Comparison of ENCODE assay signal across 1 cellular context in the genomic region with DNA sequence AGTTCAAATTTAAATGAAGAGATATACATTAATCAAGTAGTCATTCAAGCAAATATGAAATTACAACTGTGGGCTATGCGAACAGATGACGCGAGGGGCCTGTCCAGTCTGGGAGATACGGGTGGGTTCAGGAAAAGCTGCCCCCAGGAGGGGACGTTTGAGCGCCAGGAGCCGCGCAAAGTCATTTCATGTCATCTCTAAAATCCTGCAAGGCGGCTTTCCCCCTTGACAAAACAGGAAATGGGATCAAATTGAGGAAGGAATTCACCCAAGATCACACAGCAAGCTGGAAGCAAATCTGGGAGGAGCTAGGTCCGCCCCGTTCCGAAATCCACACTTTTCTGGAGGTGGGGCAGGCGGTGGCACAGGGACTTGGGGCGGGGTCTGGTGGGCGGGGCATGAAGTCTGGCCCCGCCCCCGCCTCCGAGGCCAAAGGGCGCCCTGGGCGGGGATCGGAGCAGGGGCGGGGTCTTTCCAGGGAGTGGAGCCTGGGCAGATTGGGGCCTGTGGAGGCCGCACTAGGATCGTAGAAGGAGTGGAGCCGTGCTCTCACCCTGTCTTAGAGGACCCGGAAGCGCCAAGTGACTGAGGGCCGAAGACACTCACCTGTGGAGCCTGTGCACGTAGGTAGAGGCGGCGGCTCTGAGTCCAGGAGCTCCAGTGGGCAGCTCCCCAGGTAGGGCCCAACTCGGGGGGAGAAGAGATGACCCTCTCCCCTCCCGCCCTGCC.
A peak's percentile ranks its signal among the peaks of the same experiment; 100 is the strongest.
TF ChIP-seq lines count a peak whose summit lies in the region.

A gene with protein sequence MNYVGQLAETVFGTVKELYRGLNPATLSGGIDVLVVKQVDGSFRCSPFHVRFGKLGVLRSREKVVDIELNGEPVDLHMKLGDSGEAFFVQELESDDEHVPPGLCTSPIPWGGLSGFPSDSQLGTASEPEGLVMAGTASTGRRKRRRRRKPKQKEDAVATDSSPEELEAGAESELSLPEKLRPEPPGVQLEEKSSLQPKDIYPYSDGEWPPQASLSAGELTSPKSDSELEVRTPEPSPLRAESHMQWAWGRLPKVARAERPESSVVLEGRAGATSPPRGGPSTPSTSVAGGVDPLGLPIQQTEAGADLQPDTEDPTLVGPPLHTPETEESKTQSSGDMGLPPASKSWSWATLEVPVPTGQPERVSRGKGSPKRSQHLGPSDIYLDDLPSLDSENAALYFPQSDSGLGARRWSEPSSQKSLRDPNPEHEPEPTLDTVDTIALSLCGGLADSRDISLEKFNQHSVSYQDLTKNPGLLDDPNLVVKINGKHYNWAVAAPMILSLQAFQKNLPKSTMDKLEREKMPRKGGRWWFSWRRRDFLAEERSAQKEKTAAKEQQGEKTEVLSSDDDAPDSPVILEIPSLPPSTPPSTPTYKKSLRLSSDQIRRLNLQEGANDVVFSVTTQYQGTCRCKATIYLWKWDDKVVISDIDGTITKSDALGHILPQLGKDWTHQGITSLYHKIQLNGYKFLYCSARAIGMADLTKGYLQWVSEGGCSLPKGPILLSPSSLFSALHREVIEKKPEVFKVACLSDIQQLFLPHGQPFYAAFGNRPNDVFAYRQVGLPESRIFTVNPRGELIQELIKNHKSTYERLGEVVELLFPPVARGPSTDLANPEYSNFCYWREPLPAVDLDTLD (plus strand): TSS at position 495 of the 729 bp plus-strand sequence. CDS start 4,983 bp downstream, outside the sequence.

TF ChIP-seq in HepG2, 621 proteins besides CTCF, POLR2A, EP300 and RAD21 (continued from another document):
- TF ChIP-seq ZNF292 (CRISPR knock-in tag; IDR thresholded peaks at IDR 0.05; ENCODE audit: borderline replicate concordance, low read depth) (peak; percentile 19), SRSF1 (optimal IDR thresholded peaks at IDR 0.05; ENCODE audit: low read depth, low read length) (peak; percentile 55), FOXA1 (IDR thresholded peaks at IDR 0.05) (no peak), FOXA1 (CRISPR knock-in tag; IDR thresholded peaks at IDR 0.05) (no peak), CBFB (CRISPR knock-in tag; IDR thresholded peaks at IDR 0.05) (peak; percentile 10; the same call in 1 of the 2 replicates), HDAC1 (CRISPR knock-in tag; IDR thresholded peaks at IDR 0.05) (peak; percentile 54), ZNF225 (CRISPR knock-in tag; IDR thresholded peaks at IDR 0.05) (peak; percentile 11; the same call in 1 of the 2 replicates), ZNF777 (CRISPR knock-in tag; IDR thresholded peaks at IDR 0.05) (no peak), SMARCC2 (IDR thresholded peaks at IDR 0.05) (no peak), KAT7 (CRISPR knock-in tag; IDR thresholded peaks at IDR 0.05; ENCODE audit: borderline replicate concordance) (peak; percentile 46; the same call in 1 of the 2 replicates), SP2 (CRISPR knock-in tag; IDR thresholded peaks at IDR 0.05) (peak; percentile 6), PHF8 (CRISPR knock-in tag; IDR thresholded peaks at IDR 0.05) (peak; percentile 89), ZNF562 (CRISPR knock-in tag; IDR thresholded peaks at IDR 0.05; ENCODE audit: borderline replicate concordance) (no peak), ZNF713 (CRISPR knock-in tag; IDR thresholded peaks at IDR 0.05) (peak; percentile 39; the same call in 1 of the 2 replicates)
- TF ChIP-seq, protein P1, sequence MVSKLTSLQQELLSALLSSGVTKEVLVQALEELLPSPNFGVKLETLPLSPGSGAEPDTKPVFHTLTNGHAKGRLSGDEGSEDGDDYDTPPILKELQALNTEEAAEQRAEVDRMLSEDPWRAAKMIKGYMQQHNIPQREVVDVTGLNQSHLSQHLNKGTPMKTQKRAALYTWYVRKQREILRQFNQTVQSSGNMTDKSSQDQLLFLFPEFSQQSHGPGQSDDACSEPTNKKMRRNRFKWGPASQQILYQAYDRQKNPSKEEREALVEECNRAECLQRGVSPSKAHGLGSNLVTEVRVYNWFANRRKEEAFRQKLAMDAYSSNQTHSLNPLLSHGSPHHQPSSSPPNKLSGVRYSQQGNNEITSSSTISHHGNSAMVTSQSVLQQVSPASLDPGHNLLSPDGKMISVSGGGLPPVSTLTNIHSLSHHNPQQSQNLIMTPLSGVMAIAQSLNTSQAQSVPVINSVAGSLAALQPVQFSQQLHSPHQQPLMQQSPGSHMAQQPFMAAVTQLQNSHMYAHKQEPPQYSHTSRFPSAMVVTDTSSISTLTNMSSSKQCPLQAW (CRISPR knock-in tag; IDR thresholded peaks at IDR 0.05) = no peak; the same call in 1 of the 2 replicates
- TF ChIP-seq, protein P2, sequence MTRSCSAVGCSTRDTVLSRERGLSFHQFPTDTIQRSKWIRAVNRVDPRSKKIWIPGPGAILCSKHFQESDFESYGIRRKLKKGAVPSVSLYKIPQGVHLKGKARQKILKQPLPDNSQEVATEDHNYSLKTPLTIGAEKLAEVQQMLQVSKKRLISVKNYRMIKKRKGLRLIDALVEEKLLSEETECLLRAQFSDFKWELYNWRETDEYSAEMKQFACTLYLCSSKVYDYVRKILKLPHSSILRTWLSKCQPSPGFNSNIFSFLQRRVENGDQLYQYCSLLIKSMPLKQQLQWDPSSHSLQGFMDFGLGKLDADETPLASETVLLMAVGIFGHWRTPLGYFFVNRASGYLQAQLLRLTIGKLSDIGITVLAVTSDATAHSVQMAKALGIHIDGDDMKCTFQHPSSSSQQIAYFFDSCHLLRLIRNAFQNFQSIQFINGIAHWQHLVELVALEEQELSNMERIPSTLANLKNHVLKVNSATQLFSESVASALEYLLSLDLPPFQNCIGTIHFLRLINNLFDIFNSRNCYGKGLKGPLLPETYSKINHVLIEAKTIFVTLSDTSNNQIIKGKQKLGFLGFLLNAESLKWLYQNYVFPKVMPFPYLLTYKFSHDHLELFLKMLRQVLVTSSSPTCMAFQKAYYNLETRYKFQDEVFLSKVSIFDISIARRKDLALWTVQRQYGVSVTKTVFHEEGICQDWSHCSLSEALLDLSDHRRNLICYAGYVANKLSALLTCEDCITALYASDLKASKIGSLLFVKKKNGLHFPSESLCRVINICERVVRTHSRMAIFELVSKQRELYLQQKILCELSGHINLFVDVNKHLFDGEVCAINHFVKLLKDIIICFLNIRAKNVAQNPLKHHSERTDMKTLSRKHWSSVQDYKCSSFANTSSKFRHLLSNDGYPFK (CRISPR knock-in tag; IDR thresholded peaks at IDR 0.05; ENCODE audit: borderline replicate concordance) = no peak; the same call in 1 of the 2 replicates
